1 cellular context compared by ENCODE assay signal in genomic region chr17:75524971-75525805, GRCh38.
TF ChIP-seq lines count a peak whose summit lies in the region.

LLGL2 (plus strand) TSS chr17:75525697; CDS start chr17:75543427, 17,730 bp downstream.

TF ChIP-seq in HepG2, 621 proteins besides CTCF, POLR2A, EP300 and RAD21 (continued from another document and continues in another):
- TF ChIP-seq ZBTB34 (CRISPR knock-in tag; IDR thresholded peaks at IDR 0.05) (peak; percentile 11; the same call in 1 of the 2 replicates), RXRB (CRISPR knock-in tag; IDR thresholded peaks at IDR 0.05; ENCODE audit: borderline replicate concordance) (peak; percentile 30; the same call in 1 of the 2 replicates), HINFP (CRISPR knock-in tag; IDR thresholded peaks at IDR 0.05; ENCODE audit: low read depth) (peak; percentile 79; the same call in 1 of the 2 replicates), KMT2A (CRISPR knock-in tag; IDR thresholded peaks at IDR 0.05) (peak; percentile 83), ZNF275 (CRISPR knock-in tag; IDR thresholded peaks at IDR 0.05; ENCODE audit: borderline replicate concordance) (peak; percentile 79; the same call in 1 of the 2 replicates), RORA (CRISPR knock-in tag; IDR thresholded peaks at IDR 0.05) (no peak), ZNF543 (CRISPR knock-in tag; IDR thresholded peaks at IDR 0.05) (peak; percentile 91), HIVEP1 (CRISPR knock-in tag; IDR thresholded peaks at IDR 0.05) (no peak), ZMYM3 (CRISPR knock-in tag; IDR thresholded peaks at IDR 0.05) (peak; percentile 68), DNMT1 (CRISPR knock-in tag; IDR thresholded peaks at IDR 0.05) (peak; percentile 91), PTBP1 (IDR thresholded peaks at IDR 0.05; ENCODE audit: low read depth, low read length, poor library complexity, severe bottlenecking) (peak; percentile 73), KDM2A (CRISPR knock-in tag; IDR thresholded peaks at IDR 0.05; ENCODE audit: borderline replicate concordance, low read depth) (peak; percentile 98), TARDBP (CRISPR knock-in tag; IDR thresholded peaks at IDR 0.05) (peak; percentile 59; the same call in 1 of the 2 replicates), CC2D1A (CRISPR knock-in tag; IDR thresholded peaks at IDR 0.05) (no peak), MLLT10 (CRISPR knock-in tag; IDR thresholded peaks at IDR 0.05) (no peak), ZIK1 (CRISPR knock-in tag; IDR thresholded peaks at IDR 0.05; ENCODE audit: borderline replicate concordance, low read depth) (peak; percentile 68; the same call in 1 of the 2 replicates), IKZF5 (CRISPR knock-in tag; IDR thresholded peaks at IDR 0.05) (peak; percentile 76; the same call in 1 of the 2 replicates), ZNF274 (CRISPR knock-in tag; IDR thresholded peaks at IDR 0.05) (peak; percentile 30; the same call in 1 of the 2 replicates), POLR2G (IDR thresholded peaks at IDR 0.05; ENCODE audit: low read depth, low read length) (peak; percentile 77), ARID5B (CRISPR knock-in tag; IDR thresholded peaks at IDR 0.05) (peak; percentile 36; the same call in 1 of the 2 replicates), ZNF775 (CRISPR knock-in tag; IDR thresholded peaks at IDR 0.05; ENCODE audit: borderline replicate concordance) (no peak), FOXP4 (CRISPR knock-in tag; IDR thresholded peaks at IDR 0.05) (peak; percentile 63; the same call in 1 of the 2 replicates), ZNF7 (CRISPR knock-in tag; IDR thresholded peaks at IDR 0.05) (no peak), LRRFIP1 (CRISPR knock-in tag; conservative IDR thresholded peaks at IDR 0.05) (no peak), ZNF577 (CRISPR knock-in tag; IDR thresholded peaks at IDR 0.05; ENCODE audit: borderline replicate concordance, low read depth) (no peak), ZHX2 (IDR thresholded peaks at IDR 0.05; ENCODE audit: low read depth) (no peak), ZHX2 (CRISPR knock-in tag; IDR thresholded peaks at IDR 0.05; ENCODE audit: borderline replicate concordance) (peak; percentile 80; the same call in 1 of the 2 replicates), CBFB (CRISPR knock-in tag; IDR thresholded peaks at IDR 0.05) (peak; percentile 64; the same call in 1 of the 2 replicates), RBFOX2 (IDR thresholded peaks at IDR 0.05; ENCODE audit: low read depth, low read length) (peak; percentile 73)
